In the genomic region with DNA sequence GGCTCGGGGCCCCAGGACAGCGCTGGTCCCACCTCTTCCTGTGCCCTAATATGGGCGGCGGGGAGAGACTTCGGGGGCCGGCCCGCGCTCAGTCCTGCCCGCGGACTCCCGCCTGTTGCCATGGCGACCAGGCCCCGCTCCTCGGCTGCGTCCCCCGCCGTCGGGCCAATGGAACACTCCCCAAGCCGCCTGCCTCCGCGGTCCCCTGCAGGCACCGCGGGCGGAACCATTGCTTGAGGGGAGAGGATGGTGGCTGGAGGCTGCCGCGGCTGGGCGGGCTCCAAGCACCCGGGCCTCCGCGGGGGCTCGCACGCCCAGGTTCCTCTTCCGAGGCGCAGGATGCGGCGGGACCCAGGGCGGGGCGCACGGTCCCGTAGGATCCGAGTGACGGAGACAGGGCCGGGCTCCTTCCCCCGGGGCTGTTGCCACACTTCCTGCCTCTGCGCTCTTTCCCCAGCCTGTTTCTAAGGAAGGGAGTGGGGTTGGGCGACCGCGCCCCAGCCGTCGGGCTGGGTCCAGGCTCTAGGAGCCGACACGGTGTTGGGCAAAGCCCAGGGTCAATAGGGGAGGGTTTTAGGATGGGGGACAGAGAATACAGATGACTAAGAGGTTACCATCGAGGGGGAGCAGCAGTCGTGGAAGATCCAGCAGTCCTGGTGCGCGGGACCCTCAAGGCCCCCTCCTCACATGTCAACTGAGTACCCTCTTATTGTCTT, we compare ENCODE assay signal across 1 cellular context.
TF ChIP-seq lines count a peak whose summit lies in the region.

No MANE protein-coding gene starts in this region.

TF ChIP-seq in HepG2, 621 proteins besides CTCF, POLR2A, EP300 and RAD21 (continued from another document and continues in another):
- no peak for TF ChIP-seq RXRB (CRISPR knock-in tag; IDR thresholded peaks at IDR 0.05; ENCODE audit: borderline replicate concordance)
- TF ChIP-seq FOXP1 (IDR thresholded peaks at IDR 0.05), result no peak
- no peak for TF ChIP-seq FOXP1 (CRISPR knock-in tag; IDR thresholded peaks at IDR 0.05)
- no peak for TF ChIP-seq KLF13 (CRISPR knock-in tag; IDR thresholded peaks at IDR 0.05)
- peak in 1 of 2 experiments; percentile 78; a peak in 2 of 4 replicates for TF ChIP-seq KLF16 (CRISPR knock-in tag; IDR thresholded peaks at IDR 0.05)
- TF ChIP-seq CENPX (CRISPR knock-in tag; IDR thresholded peaks at IDR 0.05), result no peak
- TF ChIP-seq STAT6 (CRISPR knock-in tag; IDR thresholded peaks at IDR 0.05; ENCODE audit: borderline replicate concordance), result no peak
- TF ChIP-seq ZBTB10 (CRISPR knock-in tag; IDR thresholded peaks at IDR 0.05; ENCODE audit: borderline replicate concordance), result no peak; the same call in 1 of the 2 replicates
- no peak for TF ChIP-seq ZNF546 (CRISPR knock-in tag; conservative IDR thresholded peaks at IDR 0.05)
- TF ChIP-seq SOX13 (IDR thresholded peaks at IDR 0.05), result no peak
- TF ChIP-seq SOX13 (CRISPR knock-in tag; conservative IDR thresholded peaks at IDR 0.05 in 1 of 2, IDR thresholded peaks at IDR 0.05 in 1 of 2), result peak in 1 of 2 experiments; percentile 36; a peak in 1 of 4 replicates
- no peak for TF ChIP-seq NONO (IDR thresholded peaks at IDR 0.05)
- 0 out of 2 replicates have a peak, but pooled peaks have one; percentile 38 for TF ChIP-seq NONO (CRISPR knock-in tag; conservative IDR thresholded peaks at IDR 0.05)
- no peak; the same call in 1 of the 2 replicates for TF ChIP-seq MYC (CRISPR knock-in tag; IDR thresholded peaks at IDR 0.05; ENCODE audit: borderline replicate concordance)
- peak; percentile 29 for TF ChIP-seq GABPA (IDR thresholded peaks at IDR 0.05; ENCODE audit: low read depth, low read length)
- TF ChIP-seq GABPA (CRISPR knock-in tag; IDR thresholded peaks at IDR 0.05; ENCODE audit: low read depth), result peak; percentile 54; the same call in 1 of the 2 replicates
- TF ChIP-seq ZNF121 (CRISPR knock-in tag; IDR thresholded peaks at IDR 0.05), result no peak
- TF ChIP-seq PLRG1 (conservative IDR thresholded peaks at IDR 0.05), result no peak
- no peak for TF ChIP-seq ZFP36 (IDR thresholded peaks at IDR 0.05; ENCODE audit: borderline replicate concordance, low read depth, low read length, partially characterized antibody)
- TF ChIP-seq, protein P1, sequence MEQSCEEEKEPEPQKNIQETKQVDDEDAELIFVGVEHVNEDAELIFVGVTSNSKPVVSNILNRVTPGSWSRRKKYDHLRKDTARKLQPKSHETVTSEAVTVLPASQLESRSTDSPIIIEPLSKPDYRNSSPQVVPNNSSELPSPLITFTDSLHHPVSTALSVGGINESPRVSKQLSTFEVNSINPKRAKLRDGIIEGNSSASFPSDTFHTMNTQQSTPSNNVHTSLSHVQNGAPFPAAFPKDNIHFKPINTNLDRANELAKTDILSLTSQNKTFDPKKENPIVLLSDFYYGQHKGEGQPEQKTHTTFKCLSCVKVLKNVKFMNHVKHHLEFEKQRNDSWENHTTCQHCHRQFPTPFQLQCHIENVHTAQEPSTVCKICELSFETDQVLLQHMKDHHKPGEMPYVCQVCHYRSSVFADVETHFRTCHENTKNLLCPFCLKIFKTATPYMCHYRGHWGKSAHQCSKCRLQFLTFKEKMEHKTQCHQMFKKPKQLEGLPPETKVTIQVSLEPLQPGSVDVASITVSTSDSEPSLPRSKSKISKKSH (CRISPR knock-in tag; IDR thresholded peaks at IDR 0.05; ENCODE audit: borderline replicate concordance), result 0 out of 2 replicates have a peak, but pooled peaks have one; percentile 42
- 0 out of 2 replicates have a peak, but pooled peaks have one; percentile 16 for TF ChIP-seq GATAD1 (CRISPR knock-in tag; IDR thresholded peaks at IDR 0.05)
- TF ChIP-seq BCL6 (CRISPR knock-in tag; IDR thresholded peaks at IDR 0.05), result peak; percentile 33; the same call in 1 of the 2 replicates
- TF ChIP-seq ZNF251 (CRISPR knock-in tag; IDR thresholded peaks at IDR 0.05), result no peak
- TF ChIP-seq SP5 (CRISPR knock-in tag; IDR thresholded peaks at IDR 0.05; ENCODE audit: borderline replicate concordance, low read depth), result 0 out of 2 replicates have a peak, but pooled peaks have one; percentile 46
- no peak for TF ChIP-seq ELF4 (CRISPR knock-in tag; IDR thresholded peaks at IDR 0.05; ENCODE audit: borderline replicate concordance)
- peak; percentile 54; the same call in 1 of the 2 replicates for TF ChIP-seq ZFY (CRISPR knock-in tag; IDR thresholded peaks at IDR 0.05)
- TF ChIP-seq ZBTB20 (CRISPR knock-in tag; IDR thresholded peaks at IDR 0.05; ENCODE audit: borderline replicate concordance, low read depth), result no peak
- TF ChIP-seq SP2 (CRISPR knock-in tag; IDR thresholded peaks at IDR 0.05), result no peak
- no peak for TF ChIP-seq JUNB (CRISPR knock-in tag; IDR thresholded peaks at IDR 0.05; ENCODE audit: borderline replicate concordance)
- peak; percentile 95 for TF ChIP-seq HNRNPLL (IDR thresholded peaks at IDR 0.05; ENCODE audit: low read depth, low read length, poor library complexity, severe bottlenecking)
- TF ChIP-seq HINFP (CRISPR knock-in tag; IDR thresholded peaks at IDR 0.05; ENCODE audit: low read depth), result no peak
- TF ChIP-seq MEF2D (CRISPR knock-in tag; IDR thresholded peaks at IDR 0.05), result no peak
- no peak for TF ChIP-seq SALL2 (CRISPR knock-in tag; IDR thresholded peaks at IDR 0.05)
- TF ChIP-seq MIXL1 (CRISPR knock-in tag; IDR thresholded peaks at IDR 0.05), result no peak
- TF ChIP-seq, protein P2, sequence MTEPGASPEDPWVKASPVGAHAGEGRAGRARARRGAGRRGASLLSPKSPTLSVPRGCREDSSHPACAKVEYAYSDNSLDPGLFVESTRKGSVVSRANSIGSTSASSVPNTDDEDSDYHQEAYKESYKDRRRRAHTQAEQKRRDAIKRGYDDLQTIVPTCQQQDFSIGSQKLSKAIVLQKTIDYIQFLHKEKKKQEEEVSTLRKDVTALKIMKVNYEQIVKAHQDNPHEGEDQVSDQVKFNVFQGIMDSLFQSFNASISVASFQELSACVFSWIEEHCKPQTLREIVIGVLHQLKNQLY (CRISPR knock-in tag; IDR thresholded peaks at IDR 0.05), result no peak
- TF ChIP-seq RXRA (CRISPR knock-in tag; IDR thresholded peaks at IDR 0.05), result peak; percentile 53
- TF ChIP-seq ZNF563 (CRISPR knock-in tag; IDR thresholded peaks at IDR 0.05), result no peak
- no peak for TF ChIP-seq ZSCAN30 (CRISPR knock-in tag; IDR thresholded peaks at IDR 0.05)
- no peak for TF ChIP-seq ZNF275 (CRISPR knock-in tag; IDR thresholded peaks at IDR 0.05; ENCODE audit: borderline replicate concordance)
- TF ChIP-seq ZNF687 (CRISPR knock-in tag; IDR thresholded peaks at IDR 0.05), result peak; percentile 71
- no peak for TF ChIP-seq WIZ (CRISPR knock-in tag; IDR thresholded peaks at IDR 0.05)
- TF ChIP-seq HDAC2 (CRISPR knock-in tag; IDR thresholded peaks at IDR 0.05), result peak; percentile 47; the same call in 1 of the 2 replicates
- no peak for TF ChIP-seq MTF1 (CRISPR knock-in tag; IDR thresholded peaks at IDR 0.05)
